In the genomic region with DNA sequence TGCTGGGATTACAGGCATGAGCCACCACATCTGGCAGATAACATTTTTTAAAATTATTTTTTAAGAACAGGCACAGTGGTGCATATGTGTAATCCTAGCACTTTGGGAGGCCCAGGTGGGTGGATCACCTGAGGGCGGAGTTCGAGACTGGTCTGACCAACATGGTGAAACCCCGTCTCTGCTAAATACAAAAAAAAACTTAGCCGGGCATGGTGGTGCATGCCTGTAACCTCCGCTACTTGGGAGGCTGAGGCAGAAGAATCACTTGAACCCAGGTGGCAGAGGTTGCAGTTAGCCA, we compare ENCODE assay signal across 33 cellular contexts. TPM values are rescaled to one million over a fixed set of nuclear protein-coding genes. Genes with fewer than 3 reads are reported as not detected.
"Had no signal": no experiment of that assay in that cellular context is flagged by ENCODE, and none has a peak within 500 bp of the region (broad histone marks: within the 10 kb centered on the region; RNA-seq: fewer than 3 reads in every experiment).

No MANE protein-coding gene starts in this region.

- H3K27ac Mint-ChIP-seq: activated B cell treated with CpG ODN at 0.5 μM for 24 hours; activated CD4-positive, alpha-beta memory T cell treated with anti-CD3 and anti-CD28 coated beads, Interleukin-2, amount 10 ng/mL, durations not matched to agents 7 days and 5 days; activated CD8-positive, alpha-beta memory T cell treated with anti-CD3 and anti-CD28 coated beads, Interleukin-2, amount 10 ng/mL, durations not matched to agents 7 days and 5 days; activated naive CD4-positive, alpha-beta T cell treated with anti-CD3 and anti-CD28 coated beads, Interleukin-2, amount 10 ng/mL, durations not matched to agents 7 days and 5 days; activated naive CD8-positive, alpha-beta T cell; activated naive CD8-positive, alpha-beta T cell treated with anti-CD3 and anti-CD28 coated beads, Interleukin-2, amount 50 U/mL, for 24 hours had no signal

- H3K9me3 Mint-ChIP-seq: activated B cell treated with CpG ODN at 0.5 μM for 24 hours; activated CD4-positive, alpha-beta memory T cell treated with anti-CD3 and anti-CD28 coated beads, Interleukin-2, amount 10 ng/mL, durations not matched to agents 7 days and 5 days; activated naive CD4-positive, alpha-beta T cell treated with anti-CD3 and anti-CD28 coated beads, Interleukin-2, amount 10 ng/mL, durations not matched to agents 7 days and 5 days; activated naive CD8-positive, alpha-beta T cell treated with anti-CD3 and anti-CD28 coated beads, Interleukin-2, amount 50 U/mL, for 24 hours had no signal

- ATAC-seq: activated CD8-positive, alpha-beta memory T cell treated with anti-CD3 and anti-CD28 coated beads, Interleukin-2, amount 10 ng/mL, durations not matched to agents 7 days and 5 days; activated naive CD8-positive, alpha-beta T cell treated with anti-CD3 and anti-CD28 coated beads, Interleukin-2, amount 50 U/mL, for 24 hours had no signal

- H3K36me3 Mint-ChIP-seq: activated CD8-positive, alpha-beta memory T cell treated with anti-CD3 and anti-CD28 coated beads, Interleukin-2, amount 10 ng/mL, durations not matched to agents 7 days and 5 days; activated naive CD4-positive, alpha-beta T cell treated with anti-CD3 and anti-CD28 coated beads, Interleukin-2, amount 10 ng/mL, durations not matched to agents 7 days and 5 days; activated naive CD8-positive, alpha-beta T cell had no signal

- H3K36me3 ChIP-seq: brain microvascular endothelial cell had no signal

- DNase-seq: activated B cell treated with CpG ODN at 0.5 μM for 24 hours; activated CD4-positive, alpha-beta memory T cell treated with anti-CD3 and anti-CD28 coated beads, Interleukin-2, amount 10 ng/mL, durations not matched to agents 7 days and 5 days; activated CD4-positive, alpha-beta T cell treated with anti-CD3 and anti-CD28 coated beads for 4 hours; activated CD4-positive, alpha-beta T cell treated with anti-CD3 and anti-CD28 coated beads, Interleukin-2, amount 50 U/mL, for 1 hour; activated CD4-positive, CD25-positive, alpha-beta regulatory T cell treated with anti-CD3 and anti-CD28 coated beads, Interleukin-2, amount 50 U/mL, for 72 hours; activated CD8-positive, alpha-beta memory T cell treated with anti-CD3 and anti-CD28 coated beads for 24 hours; activated CD8-positive, alpha-beta memory T cell treated with anti-CD3 and anti-CD28 coated beads, Interleukin-2, amount 10 ng/mL, durations not matched to agents 7 days and 5 days; activated CD8-positive, alpha-beta memory T cell treated with anti-CD3 and anti-CD28 coated beads, Interleukin-2, amount 50 U/mL, for 48 hours; activated effector memory CD4-positive, alpha-beta T cell treated with Interleukin-2 at 50 U/mL for 16 hours; activated naive CD4-positive, alpha-beta T cell treated with anti-CD3 and anti-CD28 coated beads, Interleukin-2, amount 10 ng/mL, durations not matched to agents 7 days and 5 days; activated naive CD8-positive, alpha-beta T cell treated with anti-CD3 and anti-CD28 coated beads, Interleukin-2, amount 50 U/mL, for 24 hours; activated T-cell treated with anti-CD3 and anti-CD28 coated beads, Interleukin-2, amount 50 U/mL, for 48 hours; anterior cingulate cortex; brain microvascular endothelial cell; central memory CD4-positive, alpha-beta T cell; Kasumi-1; KG1; MM.1S; NCI-H1092; NCI-H1436 treated with DMSO at 0.1 percent for 48 hours; NCI-H1694 treated with DMSO at 0.1 percent for 48 hours; NCI-H2029; NCI-H345; NCI-H524 treated with DMSO at 0.1 percent for 48 hours; Right ventricle myocardium superior; SW 1271; T-helper 1 cell; T-helper 2 cell; T-helper 9 cell had no signal

- H3K27ac ChIP-seq: brain microvascular endothelial cell, VCaP had no signal

- H3K4me3 Mint-ChIP-seq: activated B cell treated with CpG ODN at 0.5 μM for 24 hours; activated CD4-positive, alpha-beta memory T cell treated with anti-CD3 and anti-CD28 coated beads, Interleukin-2, amount 10 ng/mL, durations not matched to agents 7 days and 5 days; activated CD8-positive, alpha-beta memory T cell treated with anti-CD3 and anti-CD28 coated beads, Interleukin-2, amount 10 ng/mL, durations not matched to agents 7 days and 5 days; activated naive CD4-positive, alpha-beta T cell treated with anti-CD3 and anti-CD28 coated beads, Interleukin-2, amount 10 ng/mL, durations not matched to agents 7 days and 5 days; activated naive CD8-positive, alpha-beta T cell; activated naive CD8-positive, alpha-beta T cell treated with anti-CD3 and anti-CD28 coated beads, Interleukin-2, amount 50 U/mL, for 24 hours had no signal

- FAIRE-seq: RCC 7860 had no signal

RNA-seq across cellular contexts. Expression of a gene that starts 0.6 kb away (rescaled TPM):
- total RNA-seq: activated B cell treated with CpG ODN at 0.5 μM for 24 hours; activated CD4-positive, alpha-beta memory T cell treated with anti-CD3 and anti-CD28 coated beads, Interleukin-2, amount 10 ng/mL, durations not matched to agents 7 days and 5 days; activated CD8-positive, alpha-beta memory T cell treated with anti-CD3 and anti-CD28 coated beads, Interleukin-2, amount 10 ng/mL, durations not matched to agents 7 days and 5 days; NCI-H460; Right ventricle myocardium superior had no signal

RNA-seq across cellular contexts. Expression of a gene that starts 23.1 kb away (rescaled TPM):
- total RNA-seq: activated B cell treated with CpG ODN at 0.5 μM for 24 hours; activated CD8-positive, alpha-beta memory T cell treated with anti-CD3 and anti-CD28 coated beads, Interleukin-2, amount 10 ng/mL, durations not matched to agents 7 days and 5 days; NCI-H460; Right ventricle myocardium superior had no signal
